8 cellular contexts compared by ENCODE assay signal in genomic region chr10:30433779-30434272, GRCh38. TPM values are rescaled to one million over a fixed set of nuclear protein-coding genes. Genes with fewer than 3 reads are reported as not detected.
DNase-seq lines count a peak whose midpoint lies in the region; ATAC-seq, FAIRE-seq and TF ChIP-seq lines count a peak whose summit lies in the region.

TSS of gene MAP3K8 (plus strand) at chr10:30434184. CDS start at chr10:30438939, 4,755 bp downstream.

- WGBS in small intestine, 3 donors = 0 to 1% (median 0%) methylated on average over 43 to 53 of the region's 53 CpGs

- H3K36me3 ChIP-seq in WERI-Rb-1 (no peaks in the 10 kb centered on the region), small intestine (ENCODE audit: control insufficient read depth in 2 of 2, insufficient read depth in 2 of 2, low read length in 2 of 2) (no peaks in the 10 kb centered on the region)

- ATAC-seq in GM18499 (IDR thresholded peaks at IDR 0.05; ENCODE audit: insufficient read depth, unreplicated experiment) (peak; percentile 40), HG02610 (IDR thresholded peaks at IDR 0.05; ENCODE audit: unreplicated experiment) (peak; percentile 63)

- TF ChIP-seq CTCF in WERI-Rb-1 (IDR thresholded peaks at IDR 0.05; ENCODE audit: low read depth, low read length) = no peak

- H3K4me3 ChIP-seq in WERI-Rb-1 (ENCODE audit: low read depth, low read length) (peak within 1 kb of the TSS; percentile 83), small intestine (ENCODE audit: low read depth in 1 of 2, low read length in 2 of 2) (peak within 1 kb of the TSS; percentile 59 to 70)

- no peak for FAIRE-seq in small intestine (lab: Jason Lieb, UNC)

- DNase-seq in NCI-H1105 treated with DMSO at 0.1 percent for 48 hours (lab: John Stamatoyannopoulos, UW) = peak; percentile 51
- DNase-seq in WERI-Rb-1 = peak; percentile 74
- DNase-seq in T47D (ENCODE audit: low read depth in 1 of 2, low spot score in 1 of 2) = peak; percentile 58 to 88
- peak; percentile 84 for DNase-seq in iPS-NIHi11 (ENCODE audit: low spot score)
- peak; percentile 84 for DNase-seq in small intestine
- no peak for DNase-seq in COR-L47 (lab: John Stamatoyannopoulos, UW)

- H3K27me3 ChIP-seq in WERI-Rb-1 (ENCODE audit: insufficient read depth, low read depth, severe bottlenecking) (no peaks in the 10 kb centered on the region), small intestine (ENCODE audit: control insufficient read depth in 2 of 2, insufficient read depth in 2 of 2, low read length in 2 of 2) (no peaks in the 10 kb centered on the region)

- H3K9me3 ChIP-seq in WERI-Rb-1 (ENCODE audit: severe bottlenecking) (no peaks in the 10 kb centered on the region), small intestine (ENCODE audit: control insufficient read depth, low read depth) (no peaks in the 10 kb centered on the region)

- in situ Hi-C loops in T47D (cut with HindIII; ENCODE audit: low pct_unique_long_range_greater_than_20kb, low sequenced_read_pairs) = no loop called here

- H3K27ac ChIP-seq in WERI-Rb-1 (peak within 1 kb of the TSS; percentile 72), small intestine (ENCODE audit: low read depth in 1 of 2, low read length in 1 of 2) (peak within 1 kb of the TSS; percentile 72 to 95)

- H3K4me1 ChIP-seq in small intestine (ENCODE audit: control insufficient read depth in 2 of 2, insufficient read depth in 1 of 2, low read depth in 1 of 2, low read length in 1 of 2) = peaks cover 0 to 3% of the 10 kb centered on the region in 2 donors

RNA-seq across cellular contexts. Expression of gene MAP3K8, which starts in this region (rescaled TPM):
- 10 to 100 TPM in 1 of 3 donors, 1 to 10 TPM in 2; 1.8 to 10.9 (median 6.2) TPM for polyA plus RNA-seq in small intestine
